In the genomic region with DNA sequence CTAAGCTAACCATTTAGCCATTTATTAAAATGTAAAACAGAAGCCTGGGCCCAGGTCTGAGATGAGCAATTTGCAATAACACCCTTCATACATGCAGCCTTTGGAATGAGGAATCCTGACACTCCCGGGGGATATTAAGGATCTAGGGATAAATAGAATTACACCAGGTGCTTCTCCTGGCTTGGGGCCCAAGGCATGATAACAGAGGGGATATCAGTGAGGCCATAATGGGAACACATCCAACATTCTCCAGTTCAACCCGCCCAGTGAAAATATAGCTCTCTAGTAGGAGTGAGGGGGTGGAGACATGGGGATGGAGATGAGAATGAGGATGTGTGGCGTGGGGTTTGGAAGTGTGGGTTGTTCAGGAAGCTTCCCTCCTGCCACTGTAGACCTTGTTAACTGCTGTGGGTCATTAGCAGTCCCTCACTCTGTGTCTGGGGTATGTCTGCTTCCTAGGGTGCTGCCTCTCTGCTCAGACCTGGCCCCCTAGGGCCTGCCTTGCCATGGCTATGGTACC, we compare ENCODE assay signal across 13 cellular contexts. TPM values are rescaled to one million over a fixed set of nuclear protein-coding genes. Genes with fewer than 3 reads are reported as not detected.
DNase-seq lines count a peak whose midpoint lies in the region; ATAC-seq, FAIRE-seq and TF ChIP-seq lines count a peak whose summit lies in the region.
"Had no signal": no experiment of that assay in that cellular context is flagged by ENCODE, and none has a peak within 500 bp of the region (broad histone marks: within the 10 kb centered on the region; RNA-seq: fewer than 3 reads in every experiment).

No MANE protein-coding gene starts in this region.

- H3K36me3 Mint-ChIP-seq in activated CD8-positive, alpha-beta T cell treated with anti-CD3 and anti-CD28 coated beads for 36 hours (ENCODE audit: low read depth): no peaks in the 10 kb centered on the region

- TF ChIP-seq EP300 in HepG2 (IDR thresholded peaks at IDR 0.05; ENCODE audit: low read depth in 2 of 2, low read length in 2 of 2) (no peak), HepG2 (CRISPR knock-in tag; IDR thresholded peaks at IDR 0.05; ENCODE audit: borderline replicate concordance) (no peak)

- intact Hi-C loops in HepG2 (cut with micrococcal nuclease; ENCODE audit: unreplicated experiment) (no loop called here), right lobe of liver (cut with DNase I) (no loop called here)
- intact Hi-C loops in activated CD8-positive, alpha-beta T cell treated with anti-CD3 and anti-CD28 coated beads for 36 hours (cut with micrococcal nuclease): no loop called here

- ATAC-seq in HepG2 (no peak), right lobe of liver (no peak), GM19455 (IDR thresholded peaks at IDR 0.05; ENCODE audit: unreplicated experiment) (no peak)
- ATAC-seq in activated CD8-positive, alpha-beta T cell treated with anti-CD3 and anti-CD28 coated beads for 36 hours: no peak
- ATAC-seq: SK-N-SH treated with all-trans-retinoic acid at 6 μM for 48 hours had no signal

- H3K4me1 Mint-ChIP-seq in activated CD8-positive, alpha-beta T cell treated with anti-CD3 and anti-CD28 coated beads for 36 hours (ENCODE audit: low read depth): no peaks in the 10 kb centered on the region

- H3K27me3 ChIP-seq in HepG2 (ENCODE audit: control insufficient read depth in 1 of 2, insufficient read depth in 2 of 2, low read length in 2 of 2) (no peaks in the 10 kb centered on the region), right lobe of liver (no peaks in the 10 kb centered on the region)

- H3K79me2 ChIP-seq in HepG2 (ENCODE audit: insufficient read depth, low read length): no peaks in the 10 kb centered on the region

- DNase-seq in HepG2 (ENCODE audit: low spot score): no peak
- DNase-seq in right lobe of liver: no peak
- DNase-seq in NCI-H2029 treated with DMSO at 0.1 percent for 48 hours (lab: John Stamatoyannopoulos, UW): peak; percentile 98
- DNase-seq in SHP77 (lab: John Stamatoyannopoulos, UW): peak; percentile 20 to 27
- no peak for DNase-seq in activated CD8-positive, alpha-beta T cell treated with anti-CD3 and anti-CD28 coated beads for 36 hours
- DNase-seq in GM12892 (ENCODE audit: insufficient read length): no peak
- DNase-seq: KBM-7, NCI-H1930, PC-9 had no signal

- no peaks in the 10 kb centered on the region for H4K20me1 ChIP-seq in HepG2 (ENCODE audit: insufficient read depth, low read length)

- H3K9me3 Mint-ChIP-seq in activated CD8-positive, alpha-beta T cell treated with anti-CD3 and anti-CD28 coated beads for 36 hours: no peaks in the 10 kb centered on the region
- H3K9me3 Mint-ChIP-seq: T-helper 1 cell treated with Interleukin-12 subunit alpha and Interleukin-12 subunit beta and Interleukin-4 antibody, amounts not matched to agents 30 μg/mL and 1 μg/mL, for 36 hours had no signal

- no peak overlapping the region for H3K9ac ChIP-seq in HepG2 (ENCODE audit: insufficient read depth, low read depth, low read length)

- no peaks in the 10 kb centered on the region for H3K9me3 ChIP-seq in HepG2 (ENCODE audit: low read length)
- no peaks in the 10 kb centered on the region for H3K9me3 ChIP-seq in right lobe of liver

- POLR2A ChIA-PET in HepG2 (lab: Yijun Ruan, JAX): no interaction called here
- POLR2A ChIA-PET in activated CD8-positive, alpha-beta T cell treated with anti-CD3 and anti-CD28 coated beads for 36 hours (lab: Charles Lee): interaction anchor here (0.6 to 1.4 kb wide), 2 partner anchors 21 to 198 kb away, joined by 3 read pairs; no protein-coding TSS in a partner anchor

- H3K27ac Mint-ChIP-seq in activated CD8-positive, alpha-beta T cell treated with anti-CD3 and anti-CD28 coated beads for 36 hours: no peak overlapping the region
- H3K27ac Mint-ChIP-seq: T-helper 1 cell treated with Interleukin-12 subunit alpha and Interleukin-12 subunit beta and Interleukin-4 antibody, amounts not matched to agents 30 μg/mL and 1 μg/mL, for 36 hours had no signal

- H3K27me3 Mint-ChIP-seq in activated CD8-positive, alpha-beta T cell treated with anti-CD3 and anti-CD28 coated beads for 36 hours: peaks cover 4% of the 10 kb centered on the region

- FAIRE-seq in HepG2 (lab: Jason Lieb, UNC) (no peak), GM12892 (lab: Jason Lieb, UNC) (no peak)
- FAIRE-seq: H1 had no signal

- in situ Hi-C loops in HepG2 (cut with HindIII; ENCODE audit: extremely low pct_ligation_motif_present, low pct_unique_long_range_greater_than_20kb): no loop called here

- TF ChIP-seq CTCF in HepG2 (CRISPR knock-in tag; IDR thresholded peaks at IDR 0.05) (no peak), right lobe of liver (IDR thresholded peaks at IDR 0.05) (no peak)
- no peak for TF ChIP-seq CTCF in activated CD8-positive, alpha-beta T cell treated with anti-CD3 and anti-CD28 coated beads for 36 hours (IDR thresholded peaks at IDR 0.05)

- H3K4me3 Mint-ChIP-seq in activated CD8-positive, alpha-beta T cell treated with anti-CD3 and anti-CD28 coated beads for 36 hours: no peak overlapping the region
- H3K4me3 Mint-ChIP-seq: T-helper 1 cell treated with Interleukin-12 subunit alpha and Interleukin-12 subunit beta and Interleukin-4 antibody, amounts not matched to agents 30 μg/mL and 1 μg/mL, for 36 hours had no signal

- H3K4me3 ChIP-seq in HepG2 (replicated peaks in 1 of 3; ENCODE audit: insufficient read depth in 1 of 3, low read depth in 2 of 3, low read length in 3 of 3) (no peak overlapping the region), right lobe of liver (no peak overlapping the region)
- H3K4me3 ChIP-seq: PC-9 had no signal

- H3K27ac ChIP-seq in HepG2 (ENCODE audit: extremely low read length, insufficient read depth, low read length): peak overlapping the region; percentile 45
- no peak overlapping the region for H3K27ac ChIP-seq in right lobe of liver
- H3K27ac ChIP-seq: PC-9 had no signal

- peaks cover 17% of the 10 kb centered on the region for H3K4me1 ChIP-seq in HepG2 (ENCODE audit: insufficient read depth, low read length)
- H3K4me1 ChIP-seq in right lobe of liver: no peaks in the 10 kb centered on the region

- WGBS in HepG2 (ENCODE audit: low lambda C conversion rate): 76% methylated on average over 3 of the region's 3 CpGs
- WGBS in right lobe of liver (ENCODE audit: insufficient coverage, low coverage, low lambda C conversion rate, missing lambda C conversion rate): 71% methylated on average over 2 of the region's 3 CpGs

- CTCF ChIA-PET in HepG2 (lab: Yijun Ruan, JAX; ENCODE audit: low intra/inter-chr PET ratio, low total read pairs): no interaction called here
- CTCF ChIA-PET in activated CD8-positive, alpha-beta T cell treated with anti-CD3 and anti-CD28 coated beads for 36 hours (lab: Charles Lee): interaction anchor here (1.9 kb wide), 1 partner anchor 10 kb away, joined by 5 read pairs; no protein-coding TSS in a partner anchor

- no peak overlapping the region for H2AFZ ChIP-seq in HepG2 (ENCODE audit: low read length)
- H2AFZ ChIP-seq: PC-9 had no signal

- no peak overlapping the region; the same call in 1 of the 2 replicates for H3K4me2 ChIP-seq in HepG2 (ENCODE audit: low read depth, low read length)
- H3K4me2 ChIP-seq: PC-9 had no signal

- H3K36me3 ChIP-seq in HepG2 (replicated peaks in 1 of 2; ENCODE audit: control insufficient read depth in 1 of 2, insufficient read depth in 2 of 2, low read length in 2 of 2) (no peaks in the 10 kb centered on the region), right lobe of liver (no peaks in the 10 kb centered on the region)

- no peak for TF ChIP-seq POLR2A in HepG2 (IDR thresholded peaks at IDR 0.05; ENCODE audit: insufficient read depth in 1 of 2, low read depth in 2 of 2, low read length in 2 of 2)
- TF ChIP-seq POLR2A in right lobe of liver (IDR thresholded peaks at IDR 0.05): no peak
- TF ChIP-seq POLR2A in GM12892 (IDR thresholded peaks at IDR 0.05; ENCODE audit: low read depth, low read length): no peak

- TF ChIP-seq RAD21 in HepG2 (CRISPR knock-in tag; IDR thresholded peaks at IDR 0.05): no peak

- no TSS peak for BruUV-seq in HepG2 (replicated peaks; lab: Mats Ljungman, UMichigan)

RNA-seq across cellular contexts. Expression of a gene that starts 57.9 kb away (rescaled TPM):
- 25.7 and 28.8 TPM in 2 replicates for total RNA-seq in HepG2 (2016; rRNA removed; fragmentation: Illumina TruSeq; extraction: Trizol)
- 8.0 and 8.5 TPM in 2 replicates for total RNA-seq in HepG2 (2016; cell fraction: cytosol; rRNA removed; fragmentation: Illumina TruSeq; extraction: Trizol; ENCODE audit: low read depth)
- total RNA-seq in HepG2 (2016; cell fraction: insoluble cytoplasmic fraction; rRNA removed; fragmentation: Illumina TruSeq; extraction: Trizol): 25.9 and 29.8 TPM in 2 replicates
- 21.3 and 22.4 TPM in 2 replicates for total RNA-seq in HepG2 (2016; cell fraction: membrane; rRNA removed; fragmentation: Illumina TruSeq; extraction: Trizol)
- 17.2 and 19.3 TPM in 2 replicates for total RNA-seq in HepG2 (2016; cell fraction: nucleus; rRNA removed; fragmentation: Illumina TruSeq; extraction: Trizol)
- 10.9 and 16.1 TPM in 2 replicates for polyA plus RNA-seq in HepG2 (2011; rRNA removed)
- 8.1 and 12.4 TPM in 2 replicates for polyA plus RNA-seq in HepG2 (2011; cell fraction: cytosol; rRNA removed)
- 7.0 and 9.0 TPM in 2 replicates for polyA plus RNA-seq in HepG2 (2011; cell fraction: nucleus; rRNA removed)
- 5.0 and 7.0 TPM in 2 replicates for polyA plus RNA-seq in HepG2 (2012)
- 4.5 and 5.1 TPM in 2 replicates for polyA plus RNA-seq in HepG2 (2016; cell fraction: cytosol; fragmentation: Illumina TruSeq; extraction: Trizol; ENCODE audit: low read depth)
- 23.3 and 29.4 TPM in 2 replicates for polyA plus RNA-seq in HepG2 (2016; cell fraction: insoluble cytoplasmic fraction; fragmentation: Illumina TruSeq; extraction: Trizol; ENCODE audit: low read depth)
- 12.8 and 13.9 TPM in 2 replicates for polyA plus RNA-seq in HepG2 (2016; cell fraction: membrane; fragmentation: Illumina TruSeq; extraction: Trizol; ENCODE audit: low read depth)
- 24.3 and 25.9 TPM in 2 replicates for polyA plus RNA-seq in HepG2 (2016; cell fraction: nucleus; fragmentation: Illumina TruSeq; extraction: Trizol; ENCODE audit: insufficient read depth, low read depth)
- 40.6 TPM in 1 of 2 replicates, not detected in the other for polyA minus RNA-seq in HepG2 (2011; rRNA and poly(A)+ RNA removed; ENCODE audit: low replicate concordance)
- polyA minus RNA-seq in HepG2 (2011; cell fraction: cytosol; rRNA and poly(A)+ RNA removed): 11.2 and 15.2 TPM in 2 replicates
- 13.4 and 15.2 TPM in 2 replicates for polyA minus RNA-seq in HepG2 (2011; cell fraction: nucleus; rRNA and poly(A)+ RNA removed)
- 1 to 10 TPM in 4 of 6 experiments, under 1 TPM in 2; 0.18 to 6.7 (median 1.3) TPM for total RNA-seq in right lobe of liver
- not detected for total RNA-seq in activated CD8-positive, alpha-beta T cell treated with anti-CD3 and anti-CD28 coated beads for 36 hours
- not detected for polyA plus RNA-seq in GM12892 (2012; ENCODE audit: missing spikeins)

RNA-seq across cellular contexts. Expression of a gene that starts 59.7 kb away (rescaled TPM):
- total RNA-seq in HepG2 (2016; rRNA removed; fragmentation: Illumina TruSeq; extraction: Trizol) (64.6 and 91.7 TPM in 2 replicates), right lobe of liver (1 to 10 TPM; 4.9 to 8.4 (median 6.6) TPM)
- 14.4 and 16.9 TPM in 2 replicates for total RNA-seq in HepG2 (2016; cell fraction: cytosol; rRNA removed; fragmentation: Illumina TruSeq; extraction: Trizol; ENCODE audit: low read depth)
- total RNA-seq in HepG2 (2016; cell fraction: insoluble cytoplasmic fraction; rRNA removed; fragmentation: Illumina TruSeq; extraction: Trizol): 66.6 and 87.1 TPM in 2 replicates
- 39.3 and 41.3 TPM in 2 replicates for total RNA-seq in HepG2 (2016; cell fraction: membrane; rRNA removed; fragmentation: Illumina TruSeq; extraction: Trizol)
- total RNA-seq in HepG2 (2016; cell fraction: nucleus; rRNA removed; fragmentation: Illumina TruSeq; extraction: Trizol): 45.6 and 46.4 TPM in 2 replicates
- 5.8 and 9.0 TPM in 2 replicates for polyA plus RNA-seq in HepG2 (2011; rRNA removed)
- polyA plus RNA-seq in HepG2 (2011; cell fraction: cytosol; rRNA removed): 3.6 and 5.1 TPM in 2 replicates
- 4.0 and 4.1 TPM in 2 replicates for polyA plus RNA-seq in HepG2 (2011; cell fraction: nucleus; rRNA removed)
- 21.2 and 27.7 TPM in 2 replicates for polyA plus RNA-seq in HepG2 (2012)
- 4.1 and 4.8 TPM in 2 replicates for polyA plus RNA-seq in HepG2 (2016; cell fraction: cytosol; fragmentation: Illumina TruSeq; extraction: Trizol; ENCODE audit: low read depth)
- polyA plus RNA-seq in HepG2 (2016; cell fraction: insoluble cytoplasmic fraction; fragmentation: Illumina TruSeq; extraction: Trizol; ENCODE audit: low read depth): 73.4 and 75.3 TPM in 2 replicates
- 17.2 and 18.4 TPM in 2 replicates for polyA plus RNA-seq in HepG2 (2016; cell fraction: membrane; fragmentation: Illumina TruSeq; extraction: Trizol; ENCODE audit: low read depth)
- polyA plus RNA-seq in HepG2 (2016; cell fraction: nucleus; fragmentation: Illumina TruSeq; extraction: Trizol; ENCODE audit: insufficient read depth, low read depth): 51.3 and 52.0 TPM in 2 replicates
- 2.3 and 6.8 TPM in 2 replicates for polyA minus RNA-seq in HepG2 (2011; rRNA and poly(A)+ RNA removed; ENCODE audit: low replicate concordance)
- 11.4 and 14.2 TPM in 2 replicates for polyA minus RNA-seq in HepG2 (2011; cell fraction: cytosol; rRNA and poly(A)+ RNA removed)
- polyA minus RNA-seq in HepG2 (2011; cell fraction: nucleus; rRNA and poly(A)+ RNA removed): 13.3 and 14.3 TPM in 2 replicates
- 10 to 100 TPM; 67.3 to 68.1 TPM for total RNA-seq in activated CD8-positive, alpha-beta T cell treated with anti-CD3 and anti-CD28 coated beads for 36 hours
- 41.6 TPM for polyA plus RNA-seq in GM12892 (2012; ENCODE audit: missing spikeins)

Comparison
In these comparisons a context has a peak if more than half of its experiments do, and no peak if none do; other contexts are left out.
1. DNase-seq: peak in NCI-H2029 treated with DMSO at 0.1 percent for 48 hours (single experiment) and SHP77 (2 of 2); none in HepG2 (single experiment), right lobe of liver (0 of 3), activated CD8-positive, alpha-beta T cell treated with anti-CD3 and anti-CD28 coated beads for 36 hours (single experiment) and GM12892 (single experiment).